11 cellular contexts compared by ENCODE assay signal in genomic region chr11:68337399-68337835, GRCh38. TPM values are rescaled to one million over a fixed set of nuclear protein-coding genes. Genes with fewer than 3 reads are reported as not detected.
DNase-seq lines count a peak whose midpoint lies in the region; ATAC-seq, FAIRE-seq and TF ChIP-seq lines count a peak whose summit lies in the region.
"Had no signal": no experiment of that assay in that cellular context is flagged by ENCODE, and none has a peak within 500 bp of the region (broad histone marks: within the 10 kb centered on the region; RNA-seq: fewer than 3 reads in every experiment).

No MANE protein-coding gene starts in this region.

- no peak for TF ChIP-seq RAD21 in HepG2 (CRISPR knock-in tag; IDR thresholded peaks at IDR 0.05)

- no peak overlapping the region for H3K9ac ChIP-seq in HepG2 (ENCODE audit: insufficient read depth, low read depth, low read length)

- no peak overlapping the region for H2AFZ ChIP-seq in HepG2 (ENCODE audit: low read length)

- TF ChIP-seq POLR2A in HepG2 (IDR thresholded peaks at IDR 0.05; ENCODE audit: insufficient read depth in 1 of 2, low read depth in 2 of 2, low read length in 2 of 2) = no peak
- TF ChIP-seq POLR2A in right lobe of liver (IDR thresholded peaks at IDR 0.05) = no peak

- H3K27ac ChIP-seq in HepG2 (ENCODE audit: extremely low read length, insufficient read depth, low read length) = peak overlapping the region; percentile 28
- H3K27ac ChIP-seq in right lobe of liver = no peak overlapping the region

- H3K4me1 Mint-ChIP-seq in immature natural killer cell = peaks cover 38 to 45% of the 10 kb centered on the region in 2 donors

- no peaks in the 10 kb centered on the region for H3K9me3 ChIP-seq in HepG2 (ENCODE audit: low read length)
- H3K9me3 ChIP-seq in right lobe of liver = no peaks in the 10 kb centered on the region

- H3K4me1 ChIP-seq in HepG2 (ENCODE audit: insufficient read depth, low read length) (peaks cover 97% of the 10 kb centered on the region), right lobe of liver (peaks cover 0 to 39% (median 9%) of the 10 kb centered on the region in 4 donors)

- in situ Hi-C loops in HepG2 (cut with HindIII; ENCODE audit: extremely low pct_ligation_motif_present, low pct_unique_long_range_greater_than_20kb) = no loop called here

- DNase-seq in HepG2 (ENCODE audit: low spot score) = no peak
- no peak for DNase-seq in right lobe of liver
- peak; percentile 74 for DNase-seq in UCSD-AML1 (lab: John Stamatoyannopoulos, UW; ENCODE audit: unreplicated experiment)
- DNase-seq in immature natural killer cell = no peak
- DNase-seq in DMS114 treated with DMSO at 0.1 percent for 48 hours (lab: John Stamatoyannopoulos, UW; ENCODE audit: unreplicated experiment) = no peak
- DNase-seq in COLO829 (ENCODE audit: low spot score) = no peak
- no peak for DNase-seq in ureter (ENCODE audit: low spot score)
- DNase-seq: NCI-H226, SW 1271 had no signal

- H3K9me3 Mint-ChIP-seq in immature natural killer cell = no peaks in the 10 kb centered on the region
- H3K9me3 Mint-ChIP-seq: activated T-helper 2 cell treated with anti-CD3 and anti-CD28 coated beads, Interferon-gamma antibody, Interleukin-2, Interleukin-4, amounts not matched to agents 10 μg/mL and 5 μg/mL and 100 μg/mL, durations not matched to agents 14 hours and 24 hours and 36 hours had no signal

- WGBS in HepG2 (ENCODE audit: low lambda C conversion rate) = 91% methylated on average over 4 of the region's 4 CpGs
- WGBS in right lobe of liver (ENCODE audit: insufficient coverage, low coverage, low lambda C conversion rate, missing lambda C conversion rate) = 60% methylated on average over 3 of the region's 4 CpGs

- ATAC-seq in HepG2 = no peak
- ATAC-seq in right lobe of liver = no peak
- no peak for ATAC-seq in GM18861 (IDR thresholded peaks at IDR 0.05; ENCODE audit: unreplicated experiment)

- H3K27ac Mint-ChIP-seq in immature natural killer cell = peak overlapping the region in 1 of 6 donors; percentile 52
- H3K27ac Mint-ChIP-seq: activated T-helper 2 cell treated with anti-CD3 and anti-CD28 coated beads, Interferon-gamma antibody, Interleukin-2, Interleukin-4, amounts not matched to agents 10 μg/mL and 5 μg/mL and 100 μg/mL, durations not matched to agents 14 hours and 24 hours and 36 hours had no signal

- H3K36me3 Mint-ChIP-seq in immature natural killer cell = no peaks in the 10 kb centered on the region

- H4K20me1 ChIP-seq in HepG2 (ENCODE audit: insufficient read depth, low read length) = peaks cover 55% of the 10 kb centered on the region

- BruUV-seq in HepG2 (replicated peaks; lab: Mats Ljungman, UMichigan) = no TSS peak

- TF ChIP-seq EP300 in HepG2 (IDR thresholded peaks at IDR 0.05; ENCODE audit: low read depth in 2 of 2, low read length in 2 of 2) (no peak), HepG2 (CRISPR knock-in tag; IDR thresholded peaks at IDR 0.05; ENCODE audit: borderline replicate concordance) (no peak)

- FAIRE-seq in HepG2 (lab: Jason Lieb, UNC) = no peak

- POLR2A ChIA-PET in HepG2 (lab: Yijun Ruan, JAX) = interaction anchor here (1.1 to 1.2 kb wide), 2 partner anchors 9 to 39 kb away, joined by 3 read pairs; no protein-coding TSS in a partner anchor

- H3K4me3 ChIP-seq in HepG2 (replicated peaks in 1 of 3; ENCODE audit: insufficient read depth in 1 of 3, low read depth in 2 of 3, low read length in 3 of 3) (no peak overlapping the region), right lobe of liver (no peak overlapping the region)

- peaks cover 0 to 5% (median 1%) of the 10 kb centered on the region in 3 donors for H3K27me3 Mint-ChIP-seq in immature natural killer cell (ENCODE audit: low read depth in 3 of 3)

- H3K27me3 ChIP-seq in HepG2 (ENCODE audit: control insufficient read depth in 1 of 2, insufficient read depth in 2 of 2, low read length in 2 of 2) (no peaks in the 10 kb centered on the region), right lobe of liver (no peaks in the 10 kb centered on the region)

- CTCF ChIA-PET in HepG2 (lab: Yijun Ruan, JAX; ENCODE audit: low intra/inter-chr PET ratio, low total read pairs) = no interaction called here

- no peak overlapping the region for H3K4me2 ChIP-seq in HepG2 (ENCODE audit: low read depth, low read length)

- TF ChIP-seq CTCF in HepG2 (CRISPR knock-in tag; IDR thresholded peaks at IDR 0.05) = no peak
- no peak for TF ChIP-seq CTCF in right lobe of liver (IDR thresholded peaks at IDR 0.05)

- H3K4me3 Mint-ChIP-seq in immature natural killer cell = peak overlapping the region in 3 of 5 donors; percentile 27 to 58 (median 36)

- intact Hi-C loops in HepG2 (cut with micrococcal nuclease; ENCODE audit: unreplicated experiment) (no loop called here), right lobe of liver (cut with DNase I) (no loop called here)

- H3K36me3 ChIP-seq in HepG2 (replicated peaks in 1 of 2; ENCODE audit: control insufficient read depth in 1 of 2, insufficient read depth in 2 of 2, low read length in 2 of 2) (peaks cover 8 to 27% of the 10 kb centered on the region in 2 experiments; a peak in 4 of 5 replicates), right lobe of liver (no peaks in the 10 kb centered on the region)

- H3K79me2 ChIP-seq in HepG2 (ENCODE audit: insufficient read depth, low read length) = peaks cover 97% of the 10 kb centered on the region

TF ChIP-seq in HepG2, 621 proteins besides CTCF, POLR2A, EP300 and RAD21 (continues in another document):
- no peak for TF ChIP-seq KDM2A (CRISPR knock-in tag; IDR thresholded peaks at IDR 0.05; ENCODE audit: borderline replicate concordance, low read depth)
- TF ChIP-seq HMG20A (CRISPR knock-in tag; IDR thresholded peaks at IDR 0.05; ENCODE audit: borderline replicate concordance) = no peak
- TF ChIP-seq ZNF569 (CRISPR knock-in tag; IDR thresholded peaks at IDR 0.05; ENCODE audit: borderline replicate concordance) = no peak
- TF ChIP-seq ZNF660 (CRISPR knock-in tag; IDR thresholded peaks at IDR 0.05; ENCODE audit: borderline replicate concordance, low read depth) = no peak
- no peak for TF ChIP-seq NFE2L1 (CRISPR knock-in tag; IDR thresholded peaks at IDR 0.05; ENCODE audit: borderline replicate concordance)
- no peak for TF ChIP-seq MATR3 (CRISPR knock-in tag; IDR thresholded peaks at IDR 0.05)
- TF ChIP-seq KLF6 (CRISPR knock-in tag; IDR thresholded peaks at IDR 0.05) = no peak
- no peak for TF ChIP-seq REST (IDR thresholded peaks at IDR 0.05; ENCODE audit: borderline replicate concordance in 1 of 2, low read depth in 1 of 2, low read length in 2 of 2)
- TF ChIP-seq SRSF9 (IDR thresholded peaks at IDR 0.05; ENCODE audit: borderline replicate concordance, insufficient read depth, low read depth, low read length, poor library complexity, severe bottlenecking) = no peak

RNA-seq across cellular contexts. Expression of gene LRP5, which starts 25.0 kb away (rescaled TPM):
- total RNA-seq in HepG2 (2016; rRNA removed; fragmentation: Illumina TruSeq; extraction: Trizol) (23.6 and 40.4 TPM in 2 replicates), right lobe of liver (100 to 1,000 TPM in 2 of 6 experiments, 10 to 100 TPM in 4; 74.4 to 120 (median 88.2) TPM), ureter (82.4 TPM)
- total RNA-seq in HepG2 (2016; cell fraction: cytosol; rRNA removed; fragmentation: Illumina TruSeq; extraction: Trizol; ENCODE audit: low read depth) = 19.7 and 22.6 TPM in 2 replicates
- 17.6 and 41.1 TPM in 2 replicates for total RNA-seq in HepG2 (2016; cell fraction: insoluble cytoplasmic fraction; rRNA removed; fragmentation: Illumina TruSeq; extraction: Trizol)
- 27.9 and 29.7 TPM in 2 replicates for total RNA-seq in HepG2 (2016; cell fraction: membrane; rRNA removed; fragmentation: Illumina TruSeq; extraction: Trizol)
- total RNA-seq in HepG2 (2016; cell fraction: nucleus; rRNA removed; fragmentation: Illumina TruSeq; extraction: Trizol) = 50.9 and 60.6 TPM in 2 replicates
- polyA plus RNA-seq in HepG2 (2011; rRNA removed) (64.0 and 83.4 TPM in 2 replicates), immature natural killer cell (1 to 10 TPM in 1 of 3 donors, under 1 TPM in 2; 0.03 to 1.2 (median 0.66) TPM)
- polyA plus RNA-seq in HepG2 (2011; cell fraction: cytosol; rRNA removed) = 37.9 and 59.3 TPM in 2 replicates
- polyA plus RNA-seq in HepG2 (2011; cell fraction: nucleus; rRNA removed) = 131 and 158 TPM in 2 replicates
- polyA plus RNA-seq in HepG2 (2012) = 80.7 and 119 TPM in 2 replicates
- polyA plus RNA-seq in HepG2 (2016; cell fraction: cytosol; fragmentation: Illumina TruSeq; extraction: Trizol; ENCODE audit: low read depth) = 10.8 and 12.1 TPM in 2 replicates
- 25.6 and 36.8 TPM in 2 replicates for polyA plus RNA-seq in HepG2 (2016; cell fraction: insoluble cytoplasmic fraction; fragmentation: Illumina TruSeq; extraction: Trizol; ENCODE audit: low read depth)
- 20.7 and 25.9 TPM in 2 replicates for polyA plus RNA-seq in HepG2 (2016; cell fraction: membrane; fragmentation: Illumina TruSeq; extraction: Trizol; ENCODE audit: low read depth)
- polyA plus RNA-seq in HepG2 (2016; cell fraction: nucleus; fragmentation: Illumina TruSeq; extraction: Trizol; ENCODE audit: insufficient read depth, low read depth) = 130 and 133 TPM in 2 replicates
- 49.7 and 219 TPM in 2 replicates for polyA minus RNA-seq in HepG2 (2011; rRNA and poly(A)+ RNA removed; ENCODE audit: low replicate concordance)
- polyA minus RNA-seq in HepG2 (2011; cell fraction: cytosol; rRNA and poly(A)+ RNA removed) = 75.4 and 75.5 TPM in 2 replicates
- 58.3 and 59.0 TPM in 2 replicates for polyA minus RNA-seq in HepG2 (2011; cell fraction: nucleus; rRNA and poly(A)+ RNA removed)
